ENCODE assay signal across 8 cellular contexts in the genomic region with DNA sequence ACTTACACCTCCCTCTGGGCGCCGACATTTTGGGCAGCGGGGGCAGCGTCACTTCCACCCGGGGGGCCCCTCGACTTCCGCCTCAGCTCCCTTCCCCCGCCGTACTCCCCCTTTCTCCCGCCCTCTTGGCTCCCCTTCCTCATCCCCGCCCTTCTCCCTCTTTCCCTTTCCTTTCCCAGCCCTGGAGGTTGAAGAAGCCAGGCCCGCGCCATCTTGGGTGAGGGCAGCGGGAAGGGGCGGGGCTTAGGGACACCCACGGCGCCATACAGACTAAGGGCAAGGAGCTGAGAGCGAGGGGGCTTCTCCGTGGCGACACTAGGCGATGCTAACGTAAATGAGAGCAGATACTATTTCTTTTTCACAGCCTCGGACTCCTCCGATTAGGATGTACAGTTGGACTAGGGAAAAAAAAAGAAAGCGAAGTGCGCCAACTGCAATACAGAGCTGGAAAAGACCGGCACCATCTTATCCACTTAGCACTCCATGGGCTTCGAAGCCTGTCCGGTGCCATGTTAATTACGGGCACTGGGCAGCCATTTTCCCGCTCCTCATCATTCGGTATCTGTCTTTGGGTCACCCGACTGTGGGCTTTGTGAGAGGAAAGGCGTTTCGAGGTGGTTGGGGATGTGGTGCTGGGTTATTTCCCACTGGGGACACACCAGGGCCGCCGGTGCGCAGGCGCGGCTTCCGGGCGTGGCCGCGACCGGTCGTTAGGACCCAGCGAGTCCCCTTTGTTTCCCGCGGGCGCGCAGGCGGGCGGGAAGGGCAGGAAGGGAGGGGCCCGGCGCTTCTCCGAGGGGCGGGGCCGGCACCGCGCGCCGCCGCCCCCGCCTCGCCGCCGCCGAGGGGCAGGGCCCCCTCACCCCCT. TPM values are rescaled to one million over a fixed set of nuclear protein-coding genes. Genes with fewer than 3 reads are reported as not detected.
DNase-seq lines count a peak whose midpoint lies in the region; ATAC-seq, FAIRE-seq and TF ChIP-seq lines count a peak whose summit lies in the region.

A gene with protein sequence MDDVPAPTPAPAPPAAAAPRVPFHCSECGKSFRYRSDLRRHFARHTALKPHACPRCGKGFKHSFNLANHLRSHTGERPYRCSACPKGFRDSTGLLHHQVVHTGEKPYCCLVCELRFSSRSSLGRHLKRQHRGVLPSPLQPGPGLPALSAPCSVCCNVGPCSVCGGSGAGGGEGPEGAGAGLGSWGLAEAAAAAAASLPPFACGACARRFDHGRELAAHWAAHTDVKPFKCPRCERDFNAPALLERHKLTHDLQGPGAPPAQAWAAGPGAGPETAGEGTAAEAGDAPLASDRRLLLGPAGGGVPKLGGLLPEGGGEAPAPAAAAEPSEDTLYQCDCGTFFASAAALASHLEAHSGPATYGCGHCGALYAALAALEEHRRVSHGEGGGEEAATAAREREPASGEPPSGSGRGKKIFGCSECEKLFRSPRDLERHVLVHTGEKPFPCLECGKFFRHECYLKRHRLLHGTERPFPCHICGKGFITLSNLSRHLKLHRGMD (minus strand): TSS at position 50 of the 868 bp plus-strand sequence. CDS start 1,652 bp downstream, outside the sequence.
TSS of gene ZNF524 (plus strand) at position 821 of the 868 bp plus-strand sequence. CDS start 1,825 bp downstream, outside the sequence.

- H4K20me1 ChIP-seq in keratinocyte (ENCODE audit: control insufficient read depth, extremely low read depth, insufficient read depth, low read length) = no peaks in the 10 kb centered on the region

- dilution Hi-C loops in keratinocyte (cut with MboI; ENCODE audit: extremely low pct_ligation_motif_present, low sequenced_read_pairs) = no loop called here

- H3K79me2 ChIP-seq in keratinocyte (ENCODE audit: control insufficient read depth, insufficient read depth, low read length) = no peaks in the 10 kb centered on the region

- peak; percentile 48 for ATAC-seq in GM19025 (IDR thresholded peaks at IDR 0.05; ENCODE audit: low read depth, unreplicated experiment)
- ATAC-seq in HG03342 (IDR thresholded peaks at IDR 0.05; ENCODE audit: unreplicated experiment) = peak; percentile 44

- DNase-seq in AG09309 (ENCODE audit: low read depth) (peak; percentile 92), NCI-H446 treated with DMSO at 0.1 percent for 48 hours (lab: John Stamatoyannopoulos, UW) (peak; percentile 97), keratinocyte (ENCODE audit: low read depth, low spot score) (peak; percentile 94)
- DNase-seq in activated CD4-positive, CD25-positive, alpha-beta regulatory T cell treated with anti-CD3 and anti-CD28 coated beads, Interleukin-2, amount 50 U/mL, for 16 hours (ENCODE audit: low read depth, low spot score) = peak; percentile 93
- DNase-seq in central memory CD4-positive, alpha-beta T cell = peak; percentile 95
- peak; percentile 96 to 97 (median 96) for DNase-seq in stimulated activated CD4-positive, alpha-beta T cell treated with anti-CD3 and anti-CD28 coated beads, Interleukin-12 subunit alpha, Interleukin-12 subunit beta, amount 100 ng/mL, for 48 hours (ENCODE audit: low read depth in 2 of 3, low spot score in 1 of 3)

- H3K27me3 ChIP-seq in keratinocyte (ENCODE audit: control insufficient read depth, extremely low read depth, insufficient read depth, low read length) = no peaks in the 10 kb centered on the region

- H3K36me3 ChIP-seq in keratinocyte (ENCODE audit: control insufficient read depth in 2 of 2, extremely low read depth in 1 of 2, insufficient read depth in 2 of 2, low read length in 2 of 2) = peaks cover 5 to 9% of the 10 kb centered on the region in 2 experiments

- H3K9me3 ChIP-seq in keratinocyte (ENCODE audit: control insufficient read depth, low read depth, low read length) = no peaks in the 10 kb centered on the region

- TF ChIP-seq CTCF in AG09309 (IDR thresholded peaks at IDR 0.05; ENCODE audit: control insufficient read depth, insufficient read depth, low read depth, low read length, missing control alignments) (no peak), keratinocyte (optimal IDR thresholded peaks at IDR 0.05 in 1 of 3, IDR thresholded peaks at IDR 0.05 in 1 of 3, conservative IDR thresholded peaks at IDR 0.05 in 1 of 3; ENCODE audit: extremely low read depth in 1 of 3, insufficient read depth in 2 of 3, low read length in 3 of 3) (no peak)

- no peaks in the 10 kb centered on the region for H3K9me1 ChIP-seq in keratinocyte (ENCODE audit: control insufficient read depth, extremely low read depth, insufficient read depth, low read length)

- H3K9ac ChIP-seq in keratinocyte (ENCODE audit: control insufficient read depth, extremely low read depth, insufficient read depth, low read length) = peak within 1 kb of the TSS; percentile 95

- peaks cover 14% of the 10 kb centered on the region for H3K4me1 ChIP-seq in keratinocyte (ENCODE audit: control insufficient read depth, extremely low read depth, insufficient read depth, low read length)

- peak within 1 kb of the TSS; percentile 97 for H3K27ac ChIP-seq in keratinocyte (ENCODE audit: control insufficient read depth, insufficient read depth, low read length)

- H3K4me2 ChIP-seq in keratinocyte (ENCODE audit: control insufficient read depth, extremely low read depth, insufficient read depth, low read depth, low read length) = peak within 1 kb of the TSS; percentile 85

- FAIRE-seq in keratinocyte (lab: Jason Lieb, UNC) = peak; percentile 9

- peak within 1 kb of the TSS; percentile 62 for H3K4me3 ChIP-seq in AG09309 (ENCODE audit: control insufficient read depth, low read depth, low read length)
- peak within 1 kb of the TSS; percentile 57 to 75 (median 72) for H3K4me3 ChIP-seq in keratinocyte (ENCODE audit: control insufficient read depth in 2 of 3, extremely low read depth in 1 of 3, insufficient read depth in 2 of 3, low read depth in 1 of 3, low read length in 3 of 3)

- peak within 1 kb of the TSS; percentile 95 for H2AFZ ChIP-seq in keratinocyte (ENCODE audit: control insufficient read depth, low read length)

RNA-seq across cellular contexts. Expression of the first gene that starts in this region (rescaled TPM):
- polyA plus RNA-seq in keratinocyte = 2.7 to 3.3 TPM (median 2.7 TPM) in 3 replicates
- polyA plus RNA-seq in keratinocyte (2011; ENCODE audit: low read depth) = 0.75 TPM
- 2.3 and 2.9 TPM in 2 replicates for polyA plus RNA-seq in keratinocyte (2011; cell fraction: cytosol; rRNA removed)
- polyA plus RNA-seq in keratinocyte (2011; cell fraction: nucleus; rRNA removed) = 5.5 and 6.2 TPM in 2 replicates
- 3.0 and 6.3 TPM in 2 replicates for polyA plus RNA-seq in keratinocyte (2012; ENCODE audit: low replicate concordance)
- 1.0 to 4.2 TPM (median 3.2 TPM) in 3 replicates for polyA minus RNA-seq in keratinocyte
- 7.3 TPM for polyA minus RNA-seq in keratinocyte (2011; cell fraction: cytosol; rRNA and poly(A)+ RNA removed)
- polyA minus RNA-seq in keratinocyte (2011; cell fraction: nucleus; rRNA and poly(A)+ RNA removed) = 2.4 and 4.1 TPM in 2 replicates

RNA-seq across cellular contexts. Expression of gene ZNF524, which starts in this region (rescaled TPM):
- polyA plus RNA-seq in keratinocyte = 2.6 to 6.9 TPM (median 3.1 TPM) in 3 replicates
- polyA plus RNA-seq in keratinocyte (2011; ENCODE audit: low read depth) = 5.6 TPM
- 3.3 and 9.9 TPM in 2 replicates for polyA plus RNA-seq in keratinocyte (2011; cell fraction: cytosol; rRNA removed)
- 2.5 and 4.0 TPM in 2 replicates for polyA plus RNA-seq in keratinocyte (2011; cell fraction: nucleus; rRNA removed)
- polyA plus RNA-seq in keratinocyte (2012; ENCODE audit: low replicate concordance) = 7.2 and 13.5 TPM in 2 replicates
- 0.99 to 2.3 TPM (median 1.9 TPM) in 3 replicates for polyA minus RNA-seq in keratinocyte
- 17.3 TPM for polyA minus RNA-seq in keratinocyte (2011; cell fraction: cytosol; rRNA and poly(A)+ RNA removed)
- polyA minus RNA-seq in keratinocyte (2011; cell fraction: nucleus; rRNA and poly(A)+ RNA removed) = 1.2 and 3.0 TPM in 2 replicates

Comparison
In these comparisons a context has a peak if more than half of its experiments do, and no peak if none do; other contexts are left out.
1. Peak in every context shown above with its lines: DNase-seq, ATAC-seq, H3K4me3 ChIP-seq and H3K27ac ChIP-seq.